7 cellular contexts compared by ENCODE assay signal in the genomic region with DNA sequence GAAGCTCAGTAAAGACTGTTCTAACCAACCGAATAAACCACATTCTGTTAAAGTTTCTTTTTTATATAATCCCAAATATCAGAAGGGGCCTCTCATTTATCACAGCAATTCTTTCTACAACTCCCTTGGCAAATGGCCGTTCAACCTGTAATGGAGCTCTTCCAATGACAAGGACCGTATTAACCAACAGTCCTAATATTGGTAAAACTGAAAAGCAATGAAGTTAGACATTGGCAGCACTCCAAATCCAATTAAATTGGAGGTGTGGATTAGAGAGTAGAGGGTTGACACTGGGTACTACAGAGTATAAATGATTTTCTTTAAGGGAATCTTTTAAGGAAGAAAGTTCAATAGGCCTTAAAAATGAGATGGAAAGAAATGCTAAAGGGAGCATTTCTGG. TPM values are rescaled to one million over a fixed set of nuclear protein-coding genes. Genes with fewer than 3 reads are reported as not detected.
DNase-seq lines count a peak whose midpoint lies in the region; ATAC-seq, FAIRE-seq and TF ChIP-seq lines count a peak whose summit lies in the region.

No MANE protein-coding gene starts in this region.

- FAIRE-seq in frontal cortex (lab: Jason Lieb, UNC): no peak

- no peaks in the 10 kb centered on the region for H3K9me3 Mint-ChIP-seq in stimulated activated naive CD8-positive, alpha-beta T cell treated with anti-CD3 and anti-CD28 coated beads, Interleukin-15, amount 100 ng/mL, for 72 hours

- peak overlapping the region; percentile 93 for H3K4me2 ChIP-seq in GM23248 (ENCODE audit: unreplicated experiment)

- H3K27me3 ChIP-seq in GM23248 (replicated peaks; ENCODE audit: insufficient read depth) (no peaks in the 10 kb centered on the region), NT2/D1 (ENCODE audit: insufficient read depth, insufficient read length) (no peaks in the 10 kb centered on the region), skeletal muscle tissue (ENCODE audit: control insufficient read depth in 3 of 3, insufficient read depth in 3 of 3, low read length in 3 of 3) (no peaks in the 10 kb centered on the region)

- H3K4me3 ChIP-seq in GM23248 (peak overlapping the region; percentile 97), NT2/D1 (ENCODE audit: insufficient read length, low read depth) (peak overlapping the region; percentile 87), foreskin fibroblast (ENCODE audit: low read depth in 1 of 2, low read length in 2 of 2) (peak overlapping the region; percentile 87 to 90), skeletal muscle tissue (ENCODE audit: low read length in 3 of 3) (peak overlapping the region; percentile 89 to 91 (median 90))

- peaks cover 4% of the 10 kb centered on the region for H3K36me3 ChIP-seq in GM23248 (ENCODE audit: low read depth)
- H3K36me3 ChIP-seq in NT2/D1 (ENCODE audit: insufficient read depth, insufficient read length, low read length): peaks cover 27% of the 10 kb centered on the region
- H3K36me3 ChIP-seq in skeletal muscle tissue (ENCODE audit: control insufficient read depth in 3 of 3, insufficient read depth in 3 of 3, low read length in 3 of 3): peaks cover 0 to 4% (median 0%) of the 10 kb centered on the region in 3 donors

- H3K9ac ChIP-seq in GM23248: peak overlapping the region; percentile 99
- H3K9ac ChIP-seq in NT2/D1 (ENCODE audit: insufficient read length, low read depth): peak overlapping the region; percentile 93
- peak overlapping the region; percentile 91 to 97 (median 94) for H3K9ac ChIP-seq in skeletal muscle tissue (ENCODE audit: low read depth in 1 of 3, low read length in 3 of 3)

- H3K4me1 ChIP-seq in GM23248 (ENCODE audit: insufficient read depth) (peaks cover 22% of the 10 kb centered on the region), NT2/D1 (ENCODE audit: insufficient read depth, insufficient read length) (no peaks in the 10 kb centered on the region), skeletal muscle tissue (ENCODE audit: control insufficient read depth in 3 of 3, insufficient read depth in 3 of 3, low read length in 3 of 3) (peaks cover 22 to 32% (median 24%) of the 10 kb centered on the region in 3 donors)

- peak overlapping the region; percentile 84 for H2AFZ ChIP-seq in GM23248

- peak overlapping the region in 1 of 2 donors; percentile 99 for H3K27ac Mint-ChIP-seq in stimulated activated naive CD8-positive, alpha-beta T cell treated with anti-CD3 and anti-CD28 coated beads, Interleukin-15, amount 100 ng/mL, for 72 hours

- no peak overlapping the region for H3K4me3 Mint-ChIP-seq in stimulated activated naive CD8-positive, alpha-beta T cell treated with anti-CD3 and anti-CD28 coated beads, Interleukin-15, amount 100 ng/mL, for 72 hours

- H3K27me3 Mint-ChIP-seq in stimulated activated naive CD8-positive, alpha-beta T cell treated with anti-CD3 and anti-CD28 coated beads, Interleukin-15, amount 100 ng/mL, for 72 hours: no peaks in the 10 kb centered on the region

- H3K9me3 ChIP-seq in GM23248 (ENCODE audit: low read depth) (no peaks in the 10 kb centered on the region), NT2/D1 (ENCODE audit: insufficient read depth, low read length) (no peaks in the 10 kb centered on the region), skeletal muscle tissue (ENCODE audit: control insufficient read depth in 3 of 3, low read length in 3 of 3) (no peaks in the 10 kb centered on the region)

- 0 out of 2 replicates have a peak, but pooled peaks cover 4% of the 10 kb centered on the region for H4K20me1 ChIP-seq in GM23248 (ENCODE audit: insufficient read depth)

- peaks cover 59% of the 10 kb centered on the region for H3K79me2 ChIP-seq in GM23248 (ENCODE audit: insufficient read depth)

- DNase-seq in GM23248 (peak; percentile 48), NT2/D1 (ENCODE audit: low read depth, low spot score) (no peak), foreskin fibroblast (no peak), frontal cortex (ENCODE audit: low spot score in 2 of 2) (no peak), germinal center (ENCODE audit: low spot score) (no peak)
- no peak for DNase-seq in stimulated activated naive CD8-positive, alpha-beta T cell treated with anti-CD3 and anti-CD28 coated beads, Interleukin-15, amount 100 ng/mL, for 72 hours

- H3K27ac ChIP-seq in GM23248 (peak overlapping the region; percentile 96), skeletal muscle tissue (ENCODE audit: low read depth, low read length) (peak overlapping the region; percentile 94)

- in situ Hi-C loops in GM23248 (cut with MboI): loop anchor here (10.0 kb wide), 1 partner anchor 210 kb away; no protein-coding TSS in a partner anchor

- peaks cover 14% of the 10 kb centered on the region for H3K4me1 Mint-ChIP-seq in stimulated activated naive CD8-positive, alpha-beta T cell treated with anti-CD3 and anti-CD28 coated beads, Interleukin-15, amount 100 ng/mL, for 72 hours

- peaks cover 4% of the 10 kb centered on the region; the same call in 1 of the 2 replicates for H3F3A ChIP-seq in GM23248 (ENCODE audit: insufficient read depth)

- 18 to 20% methylated on average over 3 of the region's 3 CpGs for WGBS in GM23248 (ENCODE audit: low coverage in 1 of 2, low lambda C conversion rate in 2 of 2, missing lambda C conversion rate in 2 of 2), 2 experiments

- TF ChIP-seq CTCF in foreskin fibroblast (IDR thresholded peaks at IDR 0.05; ENCODE audit: low read depth, low read length): no peak

- no peak for ATAC-seq in stimulated activated naive CD8-positive, alpha-beta T cell treated with anti-CD3 and anti-CD28 coated beads, Interleukin-15, amount 100 ng/mL, for 72 hours

- no peaks in the 10 kb centered on the region for H3K9me2 ChIP-seq in GM23248 (ENCODE audit: insufficient read depth)

RNA-seq across cellular contexts. Expression of gene TMED7, which starts 0.8 kb away (rescaled TPM):
- 152 and 163 TPM in 2 replicates for total RNA-seq in GM23248 (2014; rRNA removed; shearing (Covaris generic))
- polyA plus RNA-seq in GM23248 (2016; fragmentation: Nextera tagmentation; extraction: Ambion mirVana): 97.7 and 98.7 TPM in 2 replicates
- total RNA-seq in skeletal muscle tissue (50.1 TPM), frontal cortex (109 TPM)

RNA-seq across cellular contexts. Expression of gene TICAM2, which starts 22.7 kb away (rescaled TPM):
- total RNA-seq in GM23248 (2014; rRNA removed; shearing (Covaris generic)): 1.9 and 12.3 TPM in 2 replicates
- polyA plus RNA-seq in GM23248 (2016; fragmentation: Nextera tagmentation; extraction: Ambion mirVana): 11.3 and 14.1 TPM in 2 replicates
- total RNA-seq in skeletal muscle tissue (2.6 TPM), frontal cortex (1.2 TPM)
